1 cellular context compared by ENCODE assay signal in genomic region chr1:172343246-172344099, GRCh38.
TF ChIP-seq lines count a peak whose summit lies in the region.

No MANE protein-coding gene starts in this region.

TF ChIP-seq in GM23338, 12 proteins besides CTCF, POLR2A, EP300 and RAD21 (continued from another document):
- TF ChIP-seq, protein P1, sequence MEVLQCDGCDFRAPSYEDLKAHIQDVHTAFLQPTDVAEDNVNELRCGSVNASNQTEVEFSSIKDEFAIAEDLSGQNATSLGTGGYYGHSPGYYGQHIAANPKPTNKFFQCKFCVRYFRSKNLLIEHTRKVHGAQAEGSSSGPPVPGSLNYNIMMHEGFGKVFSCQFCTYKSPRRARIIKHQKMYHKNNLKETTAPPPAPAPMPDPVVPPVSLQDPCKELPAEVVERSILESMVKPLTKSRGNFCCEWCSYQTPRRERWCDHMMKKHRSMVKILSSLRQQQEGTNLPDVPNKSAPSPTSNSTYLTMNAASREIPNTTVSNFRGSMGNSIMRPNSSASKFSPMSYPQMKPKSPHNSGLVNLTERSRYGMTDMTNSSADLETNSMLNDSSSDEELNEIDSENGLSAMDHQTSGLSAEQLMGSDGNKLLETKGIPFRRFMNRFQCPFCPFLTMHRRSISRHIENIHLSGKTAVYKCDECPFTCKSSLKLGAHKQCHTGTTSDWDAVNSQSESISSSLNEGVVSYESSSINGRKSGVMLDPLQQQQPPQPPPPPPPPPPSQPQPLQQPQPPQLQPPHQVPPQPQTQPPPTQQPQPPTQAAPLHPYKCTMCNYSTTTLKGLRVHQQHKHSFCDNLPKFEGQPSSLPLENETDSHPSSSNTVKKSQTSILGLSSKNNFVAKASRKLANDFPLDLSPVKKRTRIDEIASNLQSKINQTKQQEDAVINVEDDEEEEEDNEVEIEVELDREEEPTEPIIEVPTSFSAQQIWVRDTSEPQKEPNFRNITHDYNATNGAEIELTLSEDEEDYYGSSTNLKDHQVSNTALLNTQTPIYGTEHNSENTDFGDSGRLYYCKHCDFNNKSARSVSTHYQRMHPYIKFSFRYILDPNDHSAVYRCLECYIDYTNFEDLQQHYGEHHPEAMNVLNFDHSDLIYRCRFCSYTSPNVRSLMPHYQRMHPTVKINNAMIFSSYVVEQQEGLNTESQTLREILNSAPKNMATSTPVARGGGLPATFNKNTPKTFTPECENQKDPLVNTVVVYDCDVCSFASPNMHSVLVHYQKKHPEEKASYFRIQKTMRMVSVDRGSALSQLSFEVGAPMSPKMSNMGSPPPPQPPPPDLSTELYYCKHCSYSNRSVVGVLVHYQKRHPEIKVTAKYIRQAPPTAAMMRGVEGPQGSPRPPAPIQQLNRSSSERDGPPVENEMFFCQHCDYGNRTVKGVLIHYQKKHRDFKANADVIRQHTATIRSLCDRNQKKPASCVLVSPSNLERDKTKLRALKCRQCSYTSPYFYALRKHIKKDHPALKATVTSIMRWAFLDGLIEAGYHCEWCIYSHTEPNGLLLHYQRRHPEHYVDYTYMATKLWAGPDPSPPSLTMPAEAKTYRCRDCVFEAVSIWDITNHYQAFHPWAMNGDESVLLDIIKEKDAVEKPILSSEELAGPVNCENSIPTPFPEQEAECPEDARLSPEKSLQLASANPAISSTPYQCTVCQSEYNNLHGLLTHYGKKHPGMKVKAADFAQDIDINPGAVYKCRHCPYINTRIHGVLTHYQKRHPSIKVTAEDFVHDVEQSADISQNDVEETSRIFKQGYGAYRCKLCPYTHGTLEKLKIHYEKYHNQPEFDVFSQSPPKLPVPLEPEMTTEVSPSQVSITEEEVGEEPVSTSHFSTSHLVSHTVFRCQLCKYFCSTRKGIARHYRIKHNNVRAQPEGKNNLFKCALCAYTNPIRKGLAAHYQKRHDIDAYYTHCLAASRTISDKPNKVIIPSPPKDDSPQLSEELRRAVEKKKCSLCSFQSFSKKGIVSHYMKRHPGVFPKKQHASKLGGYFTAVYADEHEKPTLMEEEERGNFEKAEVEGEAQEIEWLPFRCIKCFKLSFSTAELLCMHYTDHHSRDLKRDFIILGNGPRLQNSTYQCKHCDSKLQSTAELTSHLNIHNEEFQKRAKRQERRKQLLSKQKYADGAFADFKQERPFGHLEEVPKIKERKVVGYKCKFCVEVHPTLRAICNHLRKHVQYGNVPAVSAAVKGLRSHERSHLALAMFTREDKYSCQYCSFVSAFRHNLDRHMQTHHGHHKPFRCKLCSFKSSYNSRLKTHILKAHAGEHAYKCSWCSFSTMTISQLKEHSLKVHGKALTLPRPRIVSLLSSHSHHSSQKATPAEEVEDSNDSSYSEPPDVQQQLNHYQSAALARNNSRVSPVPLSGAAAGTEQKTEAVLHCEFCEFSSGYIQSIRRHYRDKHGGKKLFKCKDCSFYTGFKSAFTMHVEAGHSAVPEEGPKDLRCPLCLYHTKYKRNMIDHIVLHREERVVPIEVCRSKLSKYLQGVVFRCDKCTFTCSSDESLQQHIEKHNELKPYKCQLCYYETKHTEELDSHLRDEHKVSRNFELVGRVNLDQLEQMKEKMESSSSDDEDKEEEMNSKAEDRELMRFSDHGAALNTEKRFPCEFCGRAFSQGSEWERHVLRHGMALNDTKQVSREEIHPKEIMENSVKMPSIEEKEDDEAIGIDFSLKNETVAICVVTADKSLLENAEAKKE (CRISPR knock-in tag; IDR thresholded peaks at IDR 0.05), result no peak
- no peak for TF ChIP-seq STAT1 (IDR thresholded peaks at IDR 0.05; ENCODE audit: unreplicated experiment)
- no peak for TF ChIP-seq EZH2 (IDR thresholded peaks at IDR 0.05; ENCODE audit: low read depth, unreplicated experiment)
- no peak for TF ChIP-seq CREB1 (CRISPR knock-in tag; IDR thresholded peaks at IDR 0.05; ENCODE audit: low read depth)
- no peak for TF ChIP-seq EZH2phosphoT487 (IDR thresholded peaks at IDR 0.05; ENCODE audit: unreplicated experiment)
- TF ChIP-seq ZNF331 (CRISPR knock-in tag; IDR thresholded peaks at IDR 0.05; ENCODE audit: low read depth), result no peak
- no peak for TF ChIP-seq ZNF114 (CRISPR knock-in tag; IDR thresholded peaks at IDR 0.05)
TF ChIP-seq in GM23338: peak in this region for 0.
